Comparison of ENCODE assay signal across 34 cellular contexts in genomic region chr10:17256026-17256425, GRCh38.
"Had no signal": no experiment of that assay in that cellular context is flagged by ENCODE, and none has a peak within 500 bp of the region (broad histone marks: within the 10 kb centered on the region; RNA-seq: fewer than 3 reads in every experiment).

No MANE protein-coding gene starts in this region.

- H3K4me1 ChIP-seq: parathyroid adenoma, psoas muscle had no signal

- H3K4me3 ChIP-seq: psoas muscle, sigmoid colon, suprapubic skin, tibial artery had no signal

- H3K36me3 ChIP-seq: sigmoid colon, suprapubic skin, tibial artery had no signal

- H3K9me3 ChIP-seq: psoas muscle, sigmoid colon, suprapubic skin, tibial artery had no signal

- H3K27me3 Mint-ChIP-seq: naive thymus-derived CD4-positive, alpha-beta T cell had no signal

- DNase-seq: activated CD4-positive, CD25-positive, alpha-beta regulatory T cell; activated CD8-positive, alpha-beta memory T cell treated with anti-CD3 and anti-CD28 coated beads, Interleukin-2, amount 10 ng/mL, durations not matched to agents 7 days and 5 days; activated CD8-positive, alpha-beta T cell treated with anti-CD3 and anti-CD28 coated beads, Interleukin-2, amount 10 ng/mL, durations not matched to agents 7 days and 5 days; activated gamma-delta T cell; activated naive CD4-positive, alpha-beta T cell treated with anti-CD3 and anti-CD28 coated beads, Interleukin-2, amount 10 ng/mL, durations not matched to agents 7 days and 5 days; activated naive CD8-positive, alpha-beta T cell treated with anti-CD3 and anti-CD28 coated beads, Interleukin-2, amount 10 ng/mL, durations not matched to agents 7 days and 5 days; activated T-cell treated with anti-CD3 and anti-CD28 coated beads for 4 hours; amygdala; effector CD8-positive, alpha-beta T cell; foreskin fibroblast; head of caudate nucleus; hippocampal formation; kidney; left colon; mammary epithelial cell; midbrain; naive thymus-derived CD4-positive, alpha-beta T cell; occipital lobe; psoas muscle; sigmoid colon; small intestine; stimulated activated CD4-positive, alpha-beta T cell treated with anti-CD3 and anti-CD28 coated beads, Interleukin-1b, Interleukin-23, amount 100 ng/mL, for 48 hours; stimulated activated CD4-positive, alpha-beta T cell treated with anti-CD3 and anti-CD28 coated beads, Interleukin-4, amount 100 ng/mL, for 4 hours; stimulated activated CD8-positive, alpha-beta memory T cell treated with anti-CD3 and anti-CD28 coated beads, Interleukin-4, amount 100 ng/mL, for 48 hours; T-helper 1 cell; tibial artery had no signal

- H3K9me3 Mint-ChIP-seq: activated naive CD8-positive, alpha-beta T cell treated with anti-CD3 and anti-CD28 coated beads, Interleukin-2, amount 10 ng/mL, durations not matched to agents 7 days and 5 days; activated T-helper 1 cell treated with anti-CD3 and anti-CD28 coated beads, Interleukin-12 subunit alpha, Interleukin-12 subunit beta, Interleukin-2, Interleukin-4 antibody, amounts not matched to agents 30 ng/mL and 10 ng/mL and 1 ng/mL, durations not matched to agents 14 hours and 24 hours and 36 hours; T-helper 2 cell treated with Interferon-gamma antibody and Interleukin-4, amounts not matched to agents 5 μg/mL and 100 μg/mL, for 36 hours had no signal

- H3K4me3 Mint-ChIP-seq: activated CD4-positive, alpha-beta T cell treated with anti-CD3 and anti-CD28 coated beads for 36 hours; activated CD8-positive, alpha-beta memory T cell treated with anti-CD3 and anti-CD28 coated beads, Interleukin-2, amount 10 ng/mL, durations not matched to agents 7 days and 5 days; activated CD8-positive, alpha-beta T cell treated with anti-CD3 and anti-CD28 coated beads, Interleukin-2, amount 10 ng/mL, durations not matched to agents 7 days and 5 days; activated naive CD4-positive, alpha-beta T cell treated with anti-CD3 and anti-CD28 coated beads, Interleukin-2, amount 10 ng/mL, durations not matched to agents 7 days and 5 days; activated naive CD8-positive, alpha-beta T cell treated with anti-CD3 and anti-CD28 coated beads, Interleukin-2, amount 10 ng/mL, durations not matched to agents 7 days and 5 days; activated T-helper 1 cell treated with anti-CD3 and anti-CD28 coated beads, Interleukin-12 subunit alpha, Interleukin-12 subunit beta, Interleukin-2, Interleukin-4 antibody, amounts not matched to agents 30 ng/mL and 10 ng/mL and 1 ng/mL, durations not matched to agents 14 hours and 24 hours and 36 hours; naive thymus-derived CD4-positive, alpha-beta T cell; neural crest cell; stimulated activated memory B cell treated with anti-CD40 and anti-IgM and Interleukin-4, amounts not matched to agents 10 μg/mL and 1 μg/mL and 100 μg/mL, for 72 hours; T-helper 2 cell treated with Interferon-gamma antibody and Interleukin-4, amounts not matched to agents 5 μg/mL and 100 μg/mL, for 36 hours had no signal

- H2AFZ ChIP-seq: parathyroid adenoma had no signal

- H3K9ac ChIP-seq: parathyroid adenoma had no signal

- H3K27ac Mint-ChIP-seq: activated CD4-positive, alpha-beta T cell treated with anti-CD3 and anti-CD28 coated beads for 36 hours; activated CD8-positive, alpha-beta memory T cell treated with anti-CD3 and anti-CD28 coated beads, Interleukin-2, amount 10 ng/mL, durations not matched to agents 7 days and 5 days; activated CD8-positive, alpha-beta T cell treated with anti-CD3 and anti-CD28 coated beads, Interleukin-2, amount 10 ng/mL, durations not matched to agents 7 days and 5 days; activated naive CD4-positive, alpha-beta T cell treated with anti-CD3 and anti-CD28 coated beads, Interleukin-2, amount 10 ng/mL, durations not matched to agents 7 days and 5 days; activated naive CD8-positive, alpha-beta T cell treated with anti-CD3 and anti-CD28 coated beads, Interleukin-2, amount 10 ng/mL, durations not matched to agents 7 days and 5 days; activated T-helper 1 cell treated with anti-CD3 and anti-CD28 coated beads, Interleukin-12 subunit alpha, Interleukin-12 subunit beta, Interleukin-2, Interleukin-4 antibody, amounts not matched to agents 30 ng/mL and 10 ng/mL and 1 ng/mL, durations not matched to agents 14 hours and 24 hours and 36 hours; naive thymus-derived CD4-positive, alpha-beta T cell; stimulated activated memory B cell treated with anti-CD40 and anti-IgM and Interleukin-4, amounts not matched to agents 10 μg/mL and 1 μg/mL and 100 μg/mL, for 72 hours; T-helper 2 cell treated with Interferon-gamma antibody and Interleukin-4, amounts not matched to agents 5 μg/mL and 100 μg/mL, for 36 hours had no signal

- ATAC-seq: activated CD4-positive, alpha-beta T cell treated with anti-CD3 and anti-CD28 coated beads for 36 hours; activated CD8-positive, alpha-beta memory T cell treated with anti-CD3 and anti-CD28 coated beads, Interleukin-2, amount 10 ng/mL, durations not matched to agents 7 days and 5 days; activated CD8-positive, alpha-beta T cell treated with anti-CD3 and anti-CD28 coated beads, Interleukin-2, amount 10 ng/mL, durations not matched to agents 7 days and 5 days; left colon; psoas muscle; stimulated activated memory B cell treated with anti-CD40 and anti-IgM and Interleukin-4, amounts not matched to agents 10 μg/mL and 1 μg/mL and 100 μg/mL, for 72 hours had no signal

- H3K27me3 ChIP-seq: sigmoid colon, suprapubic skin, tibial artery had no signal

- H3K79me2 ChIP-seq: parathyroid adenoma had no signal

- H3K27ac ChIP-seq: epithelial cell of prostate, parathyroid adenoma, psoas muscle, sigmoid colon, suprapubic skin, tibial artery had no signal

- H3K36me3 Mint-ChIP-seq: activated CD8-positive, alpha-beta memory T cell treated with anti-CD3 and anti-CD28 coated beads, Interleukin-2, amount 10 ng/mL, durations not matched to agents 7 days and 5 days; activated naive CD4-positive, alpha-beta T cell treated with anti-CD3 and anti-CD28 coated beads, Interleukin-2, amount 10 ng/mL, durations not matched to agents 7 days and 5 days; activated naive CD8-positive, alpha-beta T cell treated with anti-CD3 and anti-CD28 coated beads, Interleukin-2, amount 10 ng/mL, durations not matched to agents 7 days and 5 days; naive thymus-derived CD4-positive, alpha-beta T cell; stimulated activated memory B cell treated with anti-CD40 and anti-IgM and Interleukin-4, amounts not matched to agents 10 μg/mL and 1 μg/mL and 100 μg/mL, for 72 hours had no signal
